ENCODE assay signal across 10 cellular contexts in genomic region chr20:10524034-10524476, GRCh38.
A peak's percentile ranks its signal among the peaks of the same experiment; 100 is the strongest.
DNase-seq lines count a peak whose midpoint lies in the region; ATAC-seq and TF ChIP-seq lines count a peak whose summit lies in the region.
"Had no signal": no experiment of that assay in that cellular context is flagged by ENCODE, and none has a peak within 500 bp of the region (broad histone marks: within the 10 kb centered on the region; RNA-seq: fewer than 3 reads in every experiment).

No MANE protein-coding gene starts in this region.

- ATAC-seq in HG03571 (IDR thresholded peaks at IDR 0.05; ENCODE audit: unreplicated experiment) (no peak), HG03442 (IDR thresholded peaks at IDR 0.05; ENCODE audit: unreplicated experiment) (no peak), GM18520 (IDR thresholded peaks at IDR 0.05; ENCODE audit: unreplicated experiment) (no peak)

- H3K4me1 ChIP-seq in iPS-20b (ENCODE audit: insufficient read depth, low read length): peaks cover 38% of the 10 kb centered on the region
- peaks cover 5 to 10% (median 7%) of the 10 kb centered on the region in 3 donors for H3K4me1 ChIP-seq in skeletal muscle tissue (ENCODE audit: control insufficient read depth in 3 of 3, insufficient read depth in 3 of 3, low read length in 3 of 3)

- no peaks in the 10 kb centered on the region for H3K27me3 ChIP-seq in iPS-20b (ENCODE audit: insufficient read depth, low read length)
- H3K27me3 ChIP-seq in skeletal muscle tissue (ENCODE audit: control insufficient read depth in 3 of 3, insufficient read depth in 3 of 3, low read length in 3 of 3): no peaks in the 10 kb centered on the region

- peaks cover 0 to 6% (median 0%) of the 10 kb centered on the region in 5 experiments for H3K9me3 Mint-ChIP-seq in brain

- peak overlapping the region in 3 of 5 experiments; percentile 18 to 69 (median 62) for H3K4me3 Mint-ChIP-seq in brain

- peak overlapping the region; percentile 48 to 97 (median 62) for H3K27ac Mint-ChIP-seq in brain

- 0 out of 2 replicates have a peak overlapping the region, but pooled peaks have one; percentile 35 for H3K4me3 ChIP-seq in iPS-20b (ENCODE audit: low read length)
- no peak overlapping the region for H3K4me3 ChIP-seq in skeletal muscle tissue (ENCODE audit: low read length in 3 of 3)

- peak overlapping the region; percentile 13; the same call in 1 of the 2 replicates for H3K9ac ChIP-seq in iPS-20b (ENCODE audit: low read depth, low read length)
- H3K9ac ChIP-seq in skeletal muscle tissue (ENCODE audit: low read depth in 1 of 3, low read length in 3 of 3): no peak overlapping the region
- H3K9ac ChIP-seq: SK-N-SH had no signal

- H3K9me3 ChIP-seq in iPS-20b (ENCODE audit: insufficient read depth, low read depth, low read length) (no peaks in the 10 kb centered on the region), skeletal muscle tissue (ENCODE audit: control insufficient read depth in 3 of 3, low read length in 3 of 3) (no peaks in the 10 kb centered on the region)
- H3K9me3 ChIP-seq: SK-N-SH had no signal

- DNase-seq in LHCN-M2 (ENCODE audit: low read depth) (peak; percentile 63), RPMI8226 (no peak)
- DNase-seq: activated naive CD4-positive, alpha-beta T cell; SK-N-SH had no signal

- no peaks in the 10 kb centered on the region for H3K36me3 ChIP-seq in iPS-20b (ENCODE audit: insufficient read depth, low read depth, low read length)
- no peaks in the 10 kb centered on the region for H3K36me3 ChIP-seq in skeletal muscle tissue (ENCODE audit: control insufficient read depth in 3 of 3, insufficient read depth in 3 of 3, low read length in 3 of 3)

- peaks cover 69% of the 10 kb centered on the region for H3K4me1 Mint-ChIP-seq in brain

- no peak overlapping the region for H3K27ac ChIP-seq in iPS-20b (ENCODE audit: low read length)
- peak overlapping the region; percentile 29 for H3K27ac ChIP-seq in skeletal muscle tissue (ENCODE audit: low read depth, low read length)

- H3K27me3 Mint-ChIP-seq in brain: no peaks in the 10 kb centered on the region

- no peaks in the 10 kb centered on the region for H3K36me3 Mint-ChIP-seq in brain

- no peak for TF ChIP-seq CTCF in brain (conservative IDR thresholded peaks at IDR 0.05)
